In genomic region chr5:168946363-168946762, GRCh38 we compare ENCODE assay signal across 8 cellular contexts.
A peak's percentile ranks its signal among the peaks of the same experiment; 100 is the strongest.
DNase-seq lines count a peak whose midpoint lies in the region; ATAC-seq and TF ChIP-seq lines count a peak whose summit lies in the region.
"Had no signal": no experiment of that assay in that cellular context is flagged by ENCODE, and none has a peak within 500 bp of the region (broad histone marks: within the 10 kb centered on the region; RNA-seq: fewer than 3 reads in every experiment).

No MANE protein-coding gene starts in this region.

- no peak overlapping the region for H3K23ac ChIP-seq in neuronal stem cell (ENCODE audit: low read depth, low read length, poor library complexity)

- peak overlapping the region; percentile 49 for H2BK120ac ChIP-seq in neuronal stem cell (ENCODE audit: low read depth, low read length)

- H3K9ac ChIP-seq in endodermal cell (ENCODE audit: extremely low read depth, low read length, poor library complexity, severe bottlenecking) (no peak overlapping the region), neuronal stem cell (ENCODE audit: low read depth, low read length, poor library complexity) (no peak overlapping the region)

- H4K91ac ChIP-seq in neuronal stem cell (ENCODE audit: low read depth, low read length, poor library complexity): no peak overlapping the region

- H3K14ac ChIP-seq in neuronal stem cell (ENCODE audit: low read length): no peak overlapping the region

- H3K9me3 ChIP-seq in endodermal cell (ENCODE audit: control insufficient read depth, low read length): no peaks in the 10 kb centered on the region
- H3K9me3 ChIP-seq in neuronal stem cell (replicated peaks in 1 of 2; ENCODE audit: control insufficient read depth in 2 of 2, insufficient read depth in 1 of 2, low read depth in 1 of 2, low read length in 2 of 2): no peaks in the 10 kb centered on the region
- H3K9me3 ChIP-seq: Peyer's patch had no signal

- H3K4me1 ChIP-seq in endodermal cell (ENCODE audit: control insufficient read depth, insufficient read depth, low read length): peaks cover 10% of the 10 kb centered on the region
- H3K4me1 ChIP-seq in neuronal stem cell (ENCODE audit: control insufficient read depth in 2 of 2, insufficient read depth in 1 of 2, low read depth in 1 of 2, low read length in 2 of 2): peaks cover 0 to 6% of the 10 kb centered on the region in 2 donors
- H3K4me1 ChIP-seq: Peyer's patch had no signal

- TF ChIP-seq CTCF in GM12874 (IDR thresholded peaks at IDR 0.05; ENCODE audit: insufficient read depth, low read depth, low read length) (0 out of 2 replicates have a peak, but pooled peaks have one; percentile 20), endodermal cell (conservative IDR thresholded peaks at IDR 0.05) (peak; percentile 83)

- H3K4me1 Mint-ChIP-seq in endodermal cell: peaks cover 38% of the 10 kb centered on the region

- no peak overlapping the region for H3K27ac Mint-ChIP-seq in endodermal cell

- DNase-seq in NAMALWA (ENCODE audit: low spot score): peak; percentile 4
- peak; percentile 86 for DNase-seq in endodermal cell
- DNase-seq in neuronal stem cell (ENCODE audit: low spot score): peak; percentile 45
- no peak for DNase-seq in midbrain (lab: John Stamatoyannopoulos, UW)
- no peak for DNase-seq in kidney glomerular epithelial cell (lab: John Stamatoyannopoulos, UW)
- DNase-seq: Peyer's patch had no signal

- no peak overlapping the region for H3K18ac ChIP-seq in neuronal stem cell (ENCODE audit: low read length)

- no peak overlapping the region for H3K4me3 Mint-ChIP-seq in endodermal cell

- H3K4me3 ChIP-seq in endodermal cell (ENCODE audit: low read length): no peak overlapping the region
- no peak overlapping the region for H3K4me3 ChIP-seq in neuronal stem cell (ENCODE audit: low read length in 2 of 2)
- H3K4me3 ChIP-seq: Peyer's patch had no signal

- H3K36me3 Mint-ChIP-seq in endodermal cell (ENCODE audit: low read depth): no peaks in the 10 kb centered on the region

- H2AK5ac ChIP-seq in neuronal stem cell (ENCODE audit: low read depth, low read length): peak overlapping the region; percentile 80

- H3K79me1 ChIP-seq in neuronal stem cell (ENCODE audit: low read depth, low read length): no peaks in the 10 kb centered on the region

- 81 to 82% methylated on average over 5 to 6 of the region's 6 CpGs for WGBS in endodermal cell (ENCODE audit: insufficient coverage in 1 of 2, insufficient read length in 1 of 2), 2 experiments
- no CpG with 5 or more reads among the region's 6 CpGs for WGBS in neuronal stem cell (ENCODE audit: extremely low coverage in 2 of 2, insufficient read length in 2 of 2, insufficient replicate concordance in 1 of 2), 2 donors

- no peak overlapping the region for H3K4ac ChIP-seq in neuronal stem cell (ENCODE audit: low read length)

- no peak overlapping the region for H2BK12ac ChIP-seq in neuronal stem cell (ENCODE audit: low read length)

- peak overlapping the region; percentile 30 for H2BK15ac ChIP-seq in neuronal stem cell (ENCODE audit: low read length)

- peak overlapping the region; percentile 23 for H2AFZ ChIP-seq in neuronal stem cell (ENCODE audit: low read length)

- H3K9me3 Mint-ChIP-seq in endodermal cell: no peaks in the 10 kb centered on the region

- H3K27me3 ChIP-seq in endodermal cell (ENCODE audit: control insufficient read depth, insufficient read depth, low read length, poor library complexity, severe bottlenecking): no peaks in the 10 kb centered on the region
- peaks cover 0 to 6% (median 0%) of the 10 kb centered on the region in 3 experiments for H3K27me3 ChIP-seq in neuronal stem cell (ENCODE audit: control insufficient read depth in 3 of 3, insufficient read depth in 3 of 3, low read depth in 1 of 3, low read length in 3 of 3)
- H3K27me3 ChIP-seq: Peyer's patch had no signal

- peaks cover 2% of the 10 kb centered on the region for H3K27me3 Mint-ChIP-seq in endodermal cell (ENCODE audit: insufficient read depth)

- no peak overlapping the region for H3K27ac ChIP-seq in endodermal cell (ENCODE audit: low read depth, low read length)
- H3K27ac ChIP-seq in neuronal stem cell (replicated peaks; ENCODE audit: low read length): no peak overlapping the region
- H3K27ac ChIP-seq: Peyer's patch had no signal

- no peak overlapping the region for H4K8ac ChIP-seq in neuronal stem cell (ENCODE audit: low read depth, low read length)

- no peak for ATAC-seq in GM21447 (IDR thresholded peaks at IDR 0.05; ENCODE audit: unreplicated experiment)

- H3K36me3 ChIP-seq in endodermal cell (ENCODE audit: control insufficient read depth, insufficient read depth, low read length) (no peaks in the 10 kb centered on the region), neuronal stem cell (replicated peaks in 1 of 2; ENCODE audit: control insufficient read depth in 2 of 2, insufficient read depth in 2 of 2, low read length in 2 of 2) (no peaks in the 10 kb centered on the region)
- H3K36me3 ChIP-seq: Peyer's patch had no signal

- no peak overlapping the region for H3K4me2 ChIP-seq in neuronal stem cell (ENCODE audit: insufficient read depth, low read length, poor library complexity, severe bottlenecking)

- H2BK5ac ChIP-seq in neuronal stem cell (ENCODE audit: low read length): no peak overlapping the region

Comparison
In these comparisons a context has a peak if more than half of its experiments do, and no peak if none do; other contexts are left out.
1. DNase-seq: peak in NAMALWA (single experiment), endodermal cell (single experiment) and neuronal stem cell (single experiment); none in midbrain (single experiment) and kidney glomerular epithelial cell (single experiment).